ENCODE assay signal across 16 cellular contexts in genomic region chr10:110522365-110522988, GRCh38. TPM values are rescaled to one million over a fixed set of nuclear protein-coding genes. Genes with fewer than 3 reads are reported as not detected.
DNase-seq lines count a peak whose midpoint lies in the region; ATAC-seq and TF ChIP-seq lines count a peak whose summit lies in the region.
"Had no signal": no experiment of that assay in that cellular context is flagged by ENCODE, and none has a peak within 500 bp of the region (broad histone marks: within the 10 kb centered on the region; RNA-seq: fewer than 3 reads in every experiment).

No MANE protein-coding gene starts in this region.

- no peak overlapping the region for H2AFZ ChIP-seq in mammary epithelial cell (ENCODE audit: low read depth, low read length)

- TF ChIP-seq POLR2A in breast epithelium (IDR thresholded peaks at IDR 0.05) (no peak), spleen (IDR thresholded peaks at IDR 0.05) (no peak)

- H3K4me3 Mint-ChIP-seq in T-helper 2 cell treated with Interferon-gamma antibody and Interleukin-4, amounts not matched to agents 5 μg/mL and 100 μg/mL, for 36 hours: peak overlapping the region; percentile 24

- in situ Hi-C loops in mammary epithelial cell (cut with MboI; ENCODE audit: low sequenced_read_pairs in 2 of 2): no loop called here

- H3K9ac ChIP-seq in mammary epithelial cell (ENCODE audit: insufficient read depth, low read length): no peak overlapping the region

- H3K27ac ChIP-seq in mammary epithelial cell (ENCODE audit: insufficient read depth, low read depth, low read length): no peak overlapping the region
- no peak overlapping the region for H3K27ac ChIP-seq in breast epithelium
- peak overlapping the region in 1 of 8 donors; percentile 4 for H3K27ac ChIP-seq in spleen
- H3K27ac ChIP-seq: neutrophil, WERI-Rb-1 had no signal

- no peaks in the 10 kb centered on the region for H4K20me1 ChIP-seq in mammary epithelial cell (ENCODE audit: insufficient read depth, low read length)

- CTCF ChIA-PET in mammary epithelial cell (lab: Charles Lee; ENCODE audit: low non-redundant PET): no interaction called here

- H3K4me3 ChIP-seq in mammary epithelial cell (replicated peaks in 1 of 3; ENCODE audit: insufficient read depth in 1 of 3, low read depth in 2 of 3, low read length in 3 of 3) (no peak overlapping the region), breast epithelium (no peak overlapping the region), fibroblast of the aortic adventitia (ENCODE audit: low read depth, low read length) (no peak overlapping the region), spleen (no peak overlapping the region)
- H3K4me3 ChIP-seq: heart left ventricle, lung had no signal

- WGBS in mammary epithelial cell (ENCODE audit: low coverage, missing lambda C conversion rate): 92% methylated on average over 4 of the region's 4 CpGs
- 88 to 98% (median 94%) methylated on average over 4 of the region's 4 CpGs for WGBS in spleen, 5 donors

- no peaks in the 10 kb centered on the region for H3K9me3 Mint-ChIP-seq in T-helper 2 cell treated with Interferon-gamma antibody and Interleukin-4, amounts not matched to agents 5 μg/mL and 100 μg/mL, for 36 hours

- H3K4me1 ChIP-seq in mammary epithelial cell (ENCODE audit: insufficient read depth, low read length) (peaks cover 24% of the 10 kb centered on the region), breast epithelium (no peaks in the 10 kb centered on the region), spleen (peaks cover 0 to 12% (median 3%) of the 10 kb centered on the region in 6 donors)

- TF ChIP-seq CTCF in mammary epithelial cell (conservative IDR thresholded peaks at IDR 0.05 in 1 of 2, IDR thresholded peaks at IDR 0.05 in 1 of 2; ENCODE audit: extremely low read depth in 1 of 2, insufficient read depth in 1 of 2, low read depth in 1 of 2, low read length in 2 of 2) (no peak), breast epithelium (IDR thresholded peaks at IDR 0.05) (no peak), fibroblast of the aortic adventitia (IDR thresholded peaks at IDR 0.05; ENCODE audit: insufficient read depth, low read length) (no peak), spleen (IDR thresholded peaks at IDR 0.05 in 8 of 11, conservative IDR thresholded peaks at IDR 0.05 in 3 of 11) (no peak)

- no peak overlapping the region for H3K4me2 ChIP-seq in mammary epithelial cell (ENCODE audit: insufficient read depth, low read depth, low read length)

- H3K79me2 ChIP-seq in mammary epithelial cell (ENCODE audit: insufficient read depth, low read length): no peaks in the 10 kb centered on the region

- dilution Hi-C loops in mammary epithelial cell (cut with HindIII; ENCODE audit: low sequenced_read_pairs): no loop called here

- DNase-seq in mammary epithelial cell: peak; percentile 56
- DNase-seq in breast epithelium (ENCODE audit: low spot score in 2 of 2): no peak
- peak; percentile 45 for DNase-seq in T-helper 2 cell treated with Interferon-gamma antibody and Interleukin-4, amounts not matched to agents 5 μg/mL and 100 μg/mL, for 36 hours (ENCODE audit: low spot score)
- peak; percentile 37 for DNase-seq in fibroblast of the aortic adventitia (ENCODE audit: low read depth)
- DNase-seq in spleen: no peak
- no peak for DNase-seq in posterior vena cava (ENCODE audit: low spot score)
- no peak for DNase-seq in posterior cingulate gyrus
- DNase-seq: heart left ventricle; NCI-H1105; NCI-H69; Right ventricle myocardium superior; stimulated activated naive CD4-positive, alpha-beta T cell treated with Interleukin-2 at 50 U/mL for 16 hours; WERI-Rb-1 had no signal

- intact Hi-C loops in mammary epithelial cell (cut with micrococcal nuclease): no loop called here
- intact Hi-C loops in breast epithelium (cut with DNase I; ENCODE audit: low total_unique reads): no loop called here
- intact Hi-C loops in spleen (cut with DNase I; ENCODE audit: low total_unique reads): no loop called here
- intact Hi-C loops in posterior vena cava (cut with DNase I): no loop called here
- intact Hi-C loops in posterior cingulate gyrus (cut with DNase I): no loop called here

- H3K27me3 ChIP-seq in mammary epithelial cell (ENCODE audit: insufficient read depth, low read length) (no peaks in the 10 kb centered on the region), breast epithelium (no peaks in the 10 kb centered on the region), spleen (replicated peaks in 1 of 7) (no peaks in the 10 kb centered on the region)
- H3K27me3 ChIP-seq: heart left ventricle had no signal

- H3K27ac Mint-ChIP-seq in T-helper 2 cell treated with Interferon-gamma antibody and Interleukin-4, amounts not matched to agents 5 μg/mL and 100 μg/mL, for 36 hours: peak overlapping the region; percentile 50

- no peaks in the 10 kb centered on the region for H3K27me3 Mint-ChIP-seq in T-helper 2 cell treated with Interferon-gamma antibody and Interleukin-4, amounts not matched to agents 5 μg/mL and 100 μg/mL, for 36 hours (ENCODE audit: low read depth)

- peaks cover 5% of the 10 kb centered on the region for H3K36me3 Mint-ChIP-seq in T-helper 2 cell treated with Interferon-gamma antibody and Interleukin-4, amounts not matched to agents 5 μg/mL and 100 μg/mL, for 36 hours (ENCODE audit: low read depth)

- H3K9me3 ChIP-seq in mammary epithelial cell (replicated peaks; ENCODE audit: insufficient read depth, low read length) (no peaks in the 10 kb centered on the region), breast epithelium (no peaks in the 10 kb centered on the region), spleen (no peaks in the 10 kb centered on the region)
- H3K9me3 ChIP-seq: heart left ventricle, neutrophil had no signal

- BruUV-seq in mammary epithelial cell (replicated peaks; lab: Mats Ljungman, UMichigan): no TSS peak

- H3K36me3 ChIP-seq in mammary epithelial cell (ENCODE audit: insufficient read depth, low read length): no peaks in the 10 kb centered on the region
- no peaks in the 10 kb centered on the region for H3K36me3 ChIP-seq in breast epithelium
- no peaks in the 10 kb centered on the region for H3K36me3 ChIP-seq in spleen
- H3K36me3 ChIP-seq: heart left ventricle, neutrophil, WERI-Rb-1 had no signal

- no peak for ATAC-seq in GM21528 (IDR thresholded peaks at IDR 0.05; ENCODE audit: low FRiP score, unreplicated experiment)
- ATAC-seq: heart left ventricle had no signal

- peaks cover 22% of the 10 kb centered on the region for H3K4me1 Mint-ChIP-seq in T-helper 2 cell treated with Interferon-gamma antibody and Interleukin-4, amounts not matched to agents 5 μg/mL and 100 μg/mL, for 36 hours (ENCODE audit: low read depth)

RNA-seq across cellular contexts. Expression of gene DUSP5, which starts 24.8 kb away (rescaled TPM):
- total RNA-seq in mammary epithelial cell (100 to 1,000 TPM in 1 of 2 donors, 10 to 100 TPM in 1; 18.0 to 107 TPM), breast epithelium (10 to 100 TPM in 2 of 3 donors, 1 to 10 TPM in 1; 3.8 to 35.4 (median 26.9) TPM), fibroblast of the aortic adventitia (ENCODE audit: low replicate concordance) (4.1 and 21.6 TPM in 2 replicates), spleen (10 to 100 TPM; 17.2 to 71.8 (median 35.6) TPM), posterior vena cava (10 to 100 TPM in 1 of 2 donors, 1 to 10 TPM in 1; 8.5 to 23.2 TPM)
- polyA plus RNA-seq in mammary epithelial cell (66.7 TPM), spleen (10 to 100 TPM in 2 of 3 donors, 1 to 10 TPM in 1; 9.7 to 17.2 (median 15.7) TPM)
- polyA minus RNA-seq in mammary epithelial cell: 70.5 TPM

RNA-seq across cellular contexts. Expression of gene SMC3, which starts 45.0 kb away (rescaled TPM):
- 10 to 100 TPM; 10.2 to 34.3 TPM for total RNA-seq in mammary epithelial cell
- polyA plus RNA-seq in mammary epithelial cell: 8.7 TPM
- 10.0 TPM for polyA minus RNA-seq in mammary epithelial cell
- total RNA-seq in breast epithelium: 10 to 100 TPM; 26.6 to 37.8 (median 37.0) TPM
- total RNA-seq in fibroblast of the aortic adventitia (ENCODE audit: low replicate concordance): 49.3 and 58.3 TPM in 2 replicates
- total RNA-seq in spleen: 10 to 100 TPM; 32.4 to 41.2 (median 35.0) TPM
- polyA plus RNA-seq in spleen: 10 to 100 TPM; 10.4 to 16.7 (median 13.9) TPM
- 10 to 100 TPM; 28.1 to 35.1 TPM for total RNA-seq in posterior vena cava

Comparison
In these comparisons a context has a peak if more than half of its experiments do, and no peak if none do; other contexts are left out.
1. DNase-seq: peak in mammary epithelial cell (single experiment), T-helper 2 cell treated with Interferon-gamma antibody and Interleukin-4, amounts not matched to agents 5 μg/mL and 100 μg/mL, for 36 hours (single experiment) and fibroblast of the aortic adventitia (single experiment); none in breast epithelium (0 of 2), spleen (single experiment), posterior vena cava (single experiment) and posterior cingulate gyrus (0 of 10).